Comparison of ENCODE assay signal across 20 cellular contexts in genomic region chr10:97452352-97452751, GRCh38.
"Had no signal": no experiment of that assay in that cellular context is flagged by ENCODE, and none has a peak within 500 bp of the region (broad histone marks: within the 10 kb centered on the region; RNA-seq: fewer than 3 reads in every experiment).

No MANE protein-coding gene starts in this region.

- H3K27ac ChIP-seq: right atrium auricular region, SK-N-MC had no signal

- H3K4me3 ChIP-seq: mucosa of descending colon, right atrium auricular region, SK-N-MC had no signal

- H3K36me3 Mint-ChIP-seq: natural killer cell had no signal

- H3K9me3 Mint-ChIP-seq: activated B cell treated with CpG ODN at 0.5 μM for 24 hours; activated T-helper 2 cell treated with anti-CD3 and anti-CD28 coated beads, Interferon-gamma antibody, Interleukin-2, Interleukin-4, amounts not matched to agents 10 μg/mL and 5 μg/mL and 100 μg/mL, durations not matched to agents 14 hours and 24 hours and 36 hours; natural killer cell; stimulated activated naive CD8-positive, alpha-beta T cell treated with anti-CD3 and anti-CD28 coated beads, Interleukin-15, Interleukin-2, amounts not matched to agents 100 ng/mL and 50 ng/mL, for 24 hours; type B pancreatic cell had no signal

- H3K27me3 Mint-ChIP-seq: activated B cell treated with CpG ODN at 0.5 μM for 24 hours; progenitor cell of endocrine pancreas; stimulated activated naive CD8-positive, alpha-beta T cell treated with anti-CD3 and anti-CD28 coated beads, Interleukin-15, Interleukin-2, amounts not matched to agents 100 ng/mL and 50 ng/mL, for 24 hours; type B pancreatic cell had no signal

- H3K27ac Mint-ChIP-seq: activated B cell treated with CpG ODN at 0.5 μM for 24 hours, progenitor cell of endocrine pancreas, type B pancreatic cell had no signal

- H3K27me3 ChIP-seq: right atrium auricular region had no signal

- DNase-seq: activated B cell treated with CpG ODN at 0.5 μM for 24 hours; activated CD4-positive, alpha-beta T cell treated with anti-CD3 and anti-CD28 coated beads for 4 hours; activated CD8-positive, alpha-beta memory T cell treated with anti-CD3 and anti-CD28 coated beads for 24 hours; activated CD8-positive, alpha-beta memory T cell treated with anti-CD3 and anti-CD28 coated beads, Interleukin-2, amount 50 U/mL, for 48 hours; activated naive CD4-positive, alpha-beta T cell treated with Interleukin-2 at 50 U/mL for 16 hours; amniotic stem cell; dermis blood vessel endothelial cell; effector memory CD4-positive, alpha-beta T cell; mesenchymal stem cell; mucosa of descending colon; natural killer cell; nucleus accumbens; stimulated activated CD4-positive, alpha-beta T cell treated with anti-CD3 and anti-CD28 coated beads, Interleukin-2, amount 100 ng/mL, for 24 hours; T-helper 9 cell had no signal

- H3K4me3 Mint-ChIP-seq: activated B cell treated with CpG ODN at 0.5 μM for 24 hours; natural killer cell; stimulated activated naive CD8-positive, alpha-beta T cell treated with anti-CD3 and anti-CD28 coated beads, Interleukin-15, Interleukin-2, amounts not matched to agents 100 ng/mL and 50 ng/mL, for 24 hours; type B pancreatic cell had no signal

- H3K9me3 ChIP-seq: mucosa of descending colon, right atrium auricular region had no signal

- ATAC-seq: mucosa of descending colon, natural killer cell had no signal
